1 cellular context compared by ENCODE assay signal in genomic region chr7:22110227-22110839, GRCh38.
TF ChIP-seq lines count a peak whose summit lies in the region.

No MANE protein-coding gene starts in this region.

TF ChIP-seq in K562, 482 proteins besides CTCF, POLR2A, EP300 and RAD21 (continued from another document and continues in another):
- TF ChIP-seq, protein P1, sequence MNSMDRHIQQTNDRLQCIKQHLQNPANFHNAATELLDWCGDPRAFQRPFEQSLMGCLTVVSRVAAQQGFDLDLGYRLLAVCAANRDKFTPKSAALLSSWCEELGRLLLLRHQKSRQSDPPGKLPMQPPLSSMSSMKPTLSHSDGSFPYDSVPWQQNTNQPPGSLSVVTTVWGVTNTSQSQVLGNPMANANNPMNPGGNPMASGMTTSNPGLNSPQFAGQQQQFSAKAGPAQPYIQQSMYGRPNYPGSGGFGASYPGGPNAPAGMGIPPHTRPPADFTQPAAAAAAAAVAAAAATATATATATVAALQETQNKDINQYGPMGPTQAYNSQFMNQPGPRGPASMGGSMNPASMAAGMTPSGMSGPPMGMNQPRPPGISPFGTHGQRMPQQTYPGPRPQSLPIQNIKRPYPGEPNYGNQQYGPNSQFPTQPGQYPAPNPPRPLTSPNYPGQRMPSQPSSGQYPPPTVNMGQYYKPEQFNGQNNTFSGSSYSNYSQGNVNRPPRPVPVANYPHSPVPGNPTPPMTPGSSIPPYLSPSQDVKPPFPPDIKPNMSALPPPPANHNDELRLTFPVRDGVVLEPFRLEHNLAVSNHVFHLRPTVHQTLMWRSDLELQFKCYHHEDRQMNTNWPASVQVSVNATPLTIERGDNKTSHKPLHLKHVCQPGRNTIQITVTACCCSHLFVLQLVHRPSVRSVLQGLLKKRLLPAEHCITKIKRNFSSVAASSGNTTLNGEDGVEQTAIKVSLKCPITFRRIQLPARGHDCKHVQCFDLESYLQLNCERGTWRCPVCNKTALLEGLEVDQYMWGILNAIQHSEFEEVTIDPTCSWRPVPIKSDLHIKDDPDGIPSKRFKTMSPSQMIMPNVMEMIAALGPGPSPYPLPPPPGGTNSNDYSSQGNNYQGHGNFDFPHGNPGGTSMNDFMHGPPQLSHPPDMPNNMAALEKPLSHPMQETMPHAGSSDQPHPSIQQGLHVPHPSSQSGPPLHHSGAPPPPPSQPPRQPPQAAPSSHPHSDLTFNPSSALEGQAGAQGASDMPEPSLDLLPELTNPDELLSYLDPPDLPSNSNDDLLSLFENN (IDR thresholded peaks at IDR 0.05; ENCODE audit: low read depth in 2 of 2, low read length in 2 of 2), result no peak
- no peak for TF ChIP-seq ZNF584 (CRISPR knock-in tag; IDR thresholded peaks at IDR 0.05; ENCODE audit: low read depth)
- TF ChIP-seq MAFK (IDR thresholded peaks at IDR 0.05; ENCODE audit: low read length), result no peak
- peak; percentile 50; the same call in 1 of the 2 replicates for TF ChIP-seq BHLHE40 (IDR thresholded peaks at IDR 0.05; ENCODE audit: low read length)
- no peak for TF ChIP-seq NONO (IDR thresholded peaks at IDR 0.05; ENCODE audit: low read depth in 2 of 2, low read length in 1 of 2)
- no peak for TF ChIP-seq FOXK1 (CRISPR knock-in tag; IDR thresholded peaks at IDR 0.05; ENCODE audit: borderline replicate concordance)
- no peak for TF ChIP-seq ZNF146 (CRISPR knock-in tag; IDR thresholded peaks at IDR 0.05; ENCODE audit: unreplicated experiment)
- no peak for TF ChIP-seq CHD2 (IDR thresholded peaks at IDR 0.05; ENCODE audit: low read depth, low read length)
- TF ChIP-seq ETS2 (tag; IDR thresholded peaks at IDR 0.05; ENCODE audit: borderline replicate concordance, poor library complexity, severe bottlenecking), result no peak
- no peak for TF ChIP-seq ATF4 (CRISPR knock-in tag; IDR thresholded peaks at IDR 0.05)
- TF ChIP-seq ZNF830 (CRISPR knock-in tag; IDR thresholded peaks at IDR 0.05), result no peak
- no peak for TF ChIP-seq ZNF280A (IDR thresholded peaks at IDR 0.05; ENCODE audit: low read depth, partially characterized antibody)
- no peak for TF ChIP-seq FOXA1 (IDR thresholded peaks at IDR 0.05; ENCODE audit: borderline replicate concordance)
- TF ChIP-seq, protein P2, sequence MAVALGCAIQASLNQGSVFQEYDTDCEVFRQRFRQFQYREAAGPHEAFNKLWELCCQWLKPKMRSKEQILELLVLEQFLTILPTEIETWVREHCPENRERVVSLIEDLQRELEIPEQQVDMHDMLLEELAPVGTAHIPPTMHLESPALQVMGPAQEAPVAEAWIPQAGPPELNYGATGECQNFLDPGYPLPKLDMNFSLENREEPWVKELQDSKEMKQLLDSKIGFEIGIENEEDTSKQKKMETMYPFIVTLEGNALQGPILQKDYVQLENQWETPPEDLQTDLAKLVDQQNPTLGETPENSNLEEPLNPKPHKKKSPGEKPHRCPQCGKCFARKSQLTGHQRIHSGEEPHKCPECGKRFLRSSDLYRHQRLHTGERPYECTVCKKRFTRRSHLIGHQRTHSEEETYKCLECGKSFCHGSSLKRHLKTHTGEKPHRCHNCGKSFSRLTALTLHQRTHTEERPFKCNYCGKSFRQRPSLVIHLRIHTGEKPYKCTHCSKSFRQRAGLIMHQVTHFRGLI (CRISPR knock-in tag; IDR thresholded peaks at IDR 0.05), result no peak
- peak; percentile 98 for TF ChIP-seq SMC3 (conservative IDR thresholded peaks at IDR 0.05; ENCODE audit: insufficient read depth, low read depth, low read length)
- TF ChIP-seq ZBTB43 (CRISPR knock-in tag; IDR thresholded peaks at IDR 0.05), result no peak
- TF ChIP-seq HNRNPL (IDR thresholded peaks at IDR 0.05; ENCODE audit: low read depth, low read length), result no peak
- no peak for TF ChIP-seq RBBP5 (IDR thresholded peaks at IDR 0.05; ENCODE audit: borderline replicate concordance, insufficient read depth, low read length, poor library complexity, severe bottlenecking)
- TF ChIP-seq KDM5B (IDR thresholded peaks at IDR 0.05; ENCODE audit: insufficient replicate concordance, low read depth, low read length), result no peak
- no peak for TF ChIP-seq ZNF444 (CRISPR knock-in tag; IDR thresholded peaks at IDR 0.05)
- TF ChIP-seq ZNF408 (CRISPR knock-in tag; IDR thresholded peaks at IDR 0.05; ENCODE audit: low read depth), result no peak
- TF ChIP-seq C11orf30 (IDR thresholded peaks at IDR 0.05; ENCODE audit: low read depth), result no peak
- TF ChIP-seq DACH1 (IDR thresholded peaks at IDR 0.05; ENCODE audit: partially characterized antibody), result peak; percentile 40
- no peak for TF ChIP-seq BMI1 (IDR thresholded peaks at IDR 0.05; ENCODE audit: low read length)
- no peak for TF ChIP-seq ZNF324 (CRISPR knock-in tag; IDR thresholded peaks at IDR 0.05)
- no peak for TF ChIP-seq SMAD4 (CRISPR knock-in tag; conservative IDR thresholded peaks at IDR 0.05)
- peak; percentile 44; the same call in 1 of the 2 replicates for TF ChIP-seq JUND (IDR thresholded peaks at IDR 0.05; ENCODE audit: borderline replicate concordance, low read depth, low read length)
- TF ChIP-seq JUND (tag; IDR thresholded peaks at IDR 0.05; ENCODE audit: borderline replicate concordance, low read depth, low read length), result no peak
- TF ChIP-seq DPF2 (IDR thresholded peaks at IDR 0.05), result no peak
- no peak for TF ChIP-seq SNIP1 (IDR thresholded peaks at IDR 0.05; ENCODE audit: low read depth)
- no peak for TF ChIP-seq ZNF609 (CRISPR knock-in tag; IDR thresholded peaks at IDR 0.05; ENCODE audit: borderline replicate concordance)
- TF ChIP-seq RB1 (IDR thresholded peaks at IDR 0.05; ENCODE audit: low read depth), result peak; percentile 41; the same call in 1 of the 2 replicates
- TF ChIP-seq, protein P3, sequence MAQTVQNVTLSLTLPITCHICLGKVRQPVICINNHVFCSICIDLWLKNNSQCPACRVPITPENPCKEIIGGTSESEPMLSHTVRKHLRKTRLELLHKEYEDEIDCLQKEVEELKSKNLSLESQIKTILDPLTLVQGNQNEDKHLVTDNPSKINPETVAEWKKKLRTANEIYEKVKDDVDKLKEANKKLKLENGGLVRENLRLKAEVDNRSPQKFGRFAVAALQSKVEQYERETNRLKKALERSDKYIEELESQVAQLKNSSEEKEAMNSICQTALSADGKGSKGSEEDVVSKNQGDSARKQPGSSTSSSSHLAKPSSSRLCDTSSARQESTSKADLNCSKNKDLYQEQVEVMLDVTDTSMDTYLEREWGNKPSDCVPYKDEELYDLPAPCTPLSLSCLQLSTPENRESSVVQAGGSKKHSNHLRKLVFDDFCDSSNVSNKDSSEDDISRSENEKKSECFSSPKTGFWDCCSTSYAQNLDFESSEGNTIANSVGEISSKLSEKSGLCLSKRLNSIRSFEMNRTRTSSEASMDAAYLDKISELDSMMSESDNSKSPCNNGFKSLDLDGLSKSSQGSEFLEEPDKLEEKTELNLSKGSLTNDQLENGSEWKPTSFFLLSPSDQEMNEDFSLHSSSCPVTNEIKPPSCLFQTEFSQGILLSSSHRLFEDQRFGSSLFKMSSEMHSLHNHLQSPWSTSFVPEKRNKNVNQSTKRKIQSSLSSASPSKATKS (CRISPR knock-in tag; IDR thresholded peaks at IDR 0.05), result no peak
- no peak for TF ChIP-seq ASH1L (IDR thresholded peaks at IDR 0.05; ENCODE audit: borderline replicate concordance, low read depth, partially characterized antibody)
- TF ChIP-seq ZNF133 (CRISPR knock-in tag; IDR thresholded peaks at IDR 0.05), result no peak
- no peak for TF ChIP-seq HINFP (tag; conservative IDR thresholded peaks at IDR 0.05; ENCODE audit: low read depth)
- TF ChIP-seq ELF1 (tag; IDR thresholded peaks at IDR 0.05), result no peak
- no peak; the same call in 1 of the 2 replicates for TF ChIP-seq GABPB1 (CRISPR knock-in tag; IDR thresholded peaks at IDR 0.05)
- TF ChIP-seq ZNF184 (CRISPR knock-in tag; IDR thresholded peaks at IDR 0.05), result no peak
- no peak for TF ChIP-seq NFE2 (IDR thresholded peaks at IDR 0.05; ENCODE audit: low read depth)
- no peak for TF ChIP-seq GATAD2B (IDR thresholded peaks at IDR 0.05; ENCODE audit: borderline replicate concordance)
- TF ChIP-seq FOXJ2 (tag; IDR thresholded peaks at IDR 0.05), result peak; percentile 67; the same call in 1 of the 2 replicates
- no peak for TF ChIP-seq CEBPB (tag; IDR thresholded peaks at IDR 0.05)
- no peak for TF ChIP-seq CHCHD3 (CRISPR knock-in tag; IDR thresholded peaks at IDR 0.05)
- TF ChIP-seq PPARD (CRISPR knock-in tag; IDR thresholded peaks at IDR 0.05), result no peak
- TF ChIP-seq GTF2F1 (IDR thresholded peaks at IDR 0.05; ENCODE audit: low read depth, low read length), result no peak
- no peak for TF ChIP-seq THRAP3 (IDR thresholded peaks at IDR 0.05; ENCODE audit: borderline replicate concordance)
- no peak for TF ChIP-seq ETV5 (CRISPR knock-in tag; IDR thresholded peaks at IDR 0.05; ENCODE audit: low read depth)
- TF ChIP-seq KAT8 (IDR thresholded peaks at IDR 0.05; ENCODE audit: low read depth), result no peak
- no peak for TF ChIP-seq HDAC2 (IDR thresholded peaks at IDR 0.05)
- no peak for TF ChIP-seq SREBF2 (CRISPR knock-in tag; IDR thresholded peaks at IDR 0.05)
